In the genomic region with DNA sequence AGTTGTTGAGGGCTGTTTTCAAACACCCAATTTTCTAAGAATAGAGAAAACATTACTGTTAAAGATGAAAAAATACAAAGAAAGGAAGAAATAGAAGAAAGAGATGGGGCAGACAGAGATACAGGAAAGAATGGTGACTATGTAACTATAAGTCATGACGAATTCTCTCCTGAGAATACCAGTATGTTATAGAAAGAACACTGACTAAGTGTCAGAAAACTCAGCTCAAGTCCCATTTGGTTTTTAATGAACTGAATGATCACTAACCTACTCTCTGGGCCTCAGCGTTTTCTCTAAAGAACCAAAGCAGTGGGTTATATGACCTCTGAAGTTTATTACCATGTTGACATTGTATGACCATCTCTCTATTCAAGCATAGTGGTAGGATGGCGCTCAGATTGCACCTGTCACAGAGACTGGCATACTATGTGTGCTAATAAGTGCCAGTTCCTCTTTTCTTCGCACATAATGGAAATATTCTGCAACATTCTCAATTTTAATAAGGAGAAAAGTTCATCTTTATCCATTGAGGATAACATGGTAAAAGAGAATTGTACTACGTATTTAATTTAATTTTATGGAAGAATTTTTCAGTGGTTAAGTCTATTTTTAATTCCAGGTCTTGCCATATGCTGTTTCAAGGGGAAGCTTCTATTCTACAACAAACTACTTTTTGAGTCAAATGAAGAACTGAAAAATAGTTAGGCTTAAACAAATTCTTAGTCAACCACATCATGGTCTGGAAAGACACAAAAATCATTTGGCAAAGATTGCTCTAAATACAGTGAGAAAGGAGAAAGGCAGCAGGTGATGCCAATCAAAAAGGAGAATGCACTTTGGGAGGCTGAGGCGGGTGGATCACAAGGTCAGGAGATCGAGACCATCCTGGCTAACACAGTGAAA, we compare ENCODE assay signal across 8 cellular contexts. TPM values are rescaled to one million over a fixed set of nuclear protein-coding genes. Genes with fewer than 3 reads are reported as not detected.
A peak's percentile ranks its signal among the peaks of the same experiment; 100 is the strongest.
DNase-seq lines count a peak whose midpoint lies in the region; ATAC-seq, FAIRE-seq and TF ChIP-seq lines count a peak whose summit lies in the region.
"Had no signal": no experiment of that assay in that cellular context is flagged by ENCODE, and none has a peak within 500 bp of the region (broad histone marks: within the 10 kb centered on the region; RNA-seq: fewer than 3 reads in every experiment).

No MANE protein-coding gene starts in this region.

- H3K36me3 ChIP-seq in kidney (ENCODE audit: control insufficient read depth in 1 of 2, insufficient read depth in 2 of 2, low read length in 2 of 2): no peaks in the 10 kb centered on the region

- FAIRE-seq in kidney (lab: Jason Lieb, UNC): no peak

- no peaks in the 10 kb centered on the region for H3K9me3 ChIP-seq in kidney (ENCODE audit: control insufficient read depth in 1 of 2, low read length in 2 of 2)

- no peak overlapping the region for H3K4me3 Mint-ChIP-seq in dendritic cell treated with granulocyte-macrophage colony-stimulating factor and Interleukin-4, amounts not matched to agents 40 ng/mL and 50 ng/mL, for 4 days

- no peak overlapping the region for H3K27ac ChIP-seq in kidney (ENCODE audit: low read depth in 2 of 2, low read length in 2 of 2)

- no peaks in the 10 kb centered on the region for H3K27me3 Mint-ChIP-seq in dendritic cell treated with granulocyte-macrophage colony-stimulating factor and Interleukin-4, amounts not matched to agents 40 ng/mL and 50 ng/mL, for 4 days

- peaks cover 0 to 3% of the 10 kb centered on the region in 2 donors for H3K4me1 ChIP-seq in kidney (ENCODE audit: control insufficient read depth in 1 of 2, insufficient read depth in 1 of 2, low read depth in 1 of 2, low read length in 2 of 2)

- H3K9ac ChIP-seq in kidney (ENCODE audit: low read length in 2 of 2): no peak overlapping the region

- H3K4me3 ChIP-seq in kidney (ENCODE audit: low read length in 2 of 2): no peak overlapping the region

- TF ChIP-seq CTCF in kidney (IDR thresholded peaks at IDR 0.05; ENCODE audit: borderline replicate concordance, extremely low read depth, insufficient read depth): no peak

- peaks cover 45% of the 10 kb centered on the region for H3K4me1 Mint-ChIP-seq in dendritic cell treated with granulocyte-macrophage colony-stimulating factor and Interleukin-4, amounts not matched to agents 40 ng/mL and 50 ng/mL, for 4 days (ENCODE audit: low read depth)

- DNase-seq in kidney (no peak), epidermal melanocyte (ENCODE audit: insufficient read length, low spot score) (no peak), NCI-H1694 (lab: John Stamatoyannopoulos, UW) (no peak)
- DNase-seq: SHP77 had no signal

- H3K9me3 Mint-ChIP-seq in dendritic cell treated with granulocyte-macrophage colony-stimulating factor and Interleukin-4, amounts not matched to agents 40 ng/mL and 50 ng/mL, for 4 days: no peaks in the 10 kb centered on the region

- no peaks in the 10 kb centered on the region for H3K36me3 Mint-ChIP-seq in dendritic cell treated with granulocyte-macrophage colony-stimulating factor and Interleukin-4, amounts not matched to agents 40 ng/mL and 50 ng/mL, for 4 days (ENCODE audit: low read depth)

- intact Hi-C loops in dendritic cell treated with granulocyte-macrophage colony-stimulating factor and Interleukin-4, amounts not matched to agents 40 ng/mL and 50 ng/mL, for 4 days (cut with micrococcal nuclease): loop anchor here (2.0 to 10.0 kb wide), 4 partner anchors 17 to 362 kb away; a partner anchor contains a TSS
- intact Hi-C loops in kidney (cut with DNase I): loop anchor here (10.0 kb wide), 2 partner anchors 275 to 365 kb away; a partner anchor contains a TSS

- ATAC-seq in GM18868 (IDR thresholded peaks at IDR 0.05; ENCODE audit: unreplicated experiment) (peak; percentile 74), GM21526 (IDR thresholded peaks at IDR 0.05; ENCODE audit: low FRiP score, unreplicated experiment) (peak; percentile 69), HG03196 (IDR thresholded peaks at IDR 0.05; ENCODE audit: unreplicated experiment) (peak; percentile 79)

- H3K27ac Mint-ChIP-seq in dendritic cell treated with granulocyte-macrophage colony-stimulating factor and Interleukin-4, amounts not matched to agents 40 ng/mL and 50 ng/mL, for 4 days: peak overlapping the region; percentile 65

RNA-seq across cellular contexts. Expression of a gene that starts 25.0 kb away (rescaled TPM):
- total RNA-seq in kidney: 21.1 TPM
- 14.9 TPM for polyA plus RNA-seq in kidney (ENCODE audit: insufficient read depth, low read depth, low replicate concordance)
